Comparison of ENCODE assay signal across 9 cellular contexts in genomic region chr6:130037207-130037811, GRCh38. TPM values are rescaled to one million over a fixed set of nuclear protein-coding genes. Genes with fewer than 3 reads are reported as not detected.
A peak's percentile ranks its signal among the peaks of the same experiment; 100 is the strongest.
DNase-seq lines count a peak whose midpoint lies in the region; ATAC-seq and TF ChIP-seq lines count a peak whose summit lies in the region.
"Had no signal": no experiment of that assay in that cellular context is flagged by ENCODE, and none has a peak within 500 bp of the region (broad histone marks: within the 10 kb centered on the region; RNA-seq: fewer than 3 reads in every experiment).

No MANE protein-coding gene starts in this region.

- H3K27ac ChIP-seq in mesenchymal stem cell (ENCODE audit: low read length, poor library complexity, severe bottlenecking) = no peak overlapping the region
- H3K27ac ChIP-seq: skin epidermis had no signal

- DNase-seq in Caco-2 = no peak
- peak; percentile 13 for DNase-seq in astrocyte of the spinal cord (ENCODE audit: low read depth, low spot score)
- DNase-seq in mesenchymal stem cell = peak; percentile 28
- no peak for DNase-seq in NCI-H1694 treated with DMSO at 0.1 percent for 48 hours (lab: John Stamatoyannopoulos, UW)
- no peak for DNase-seq in amniotic stem cell (lab: John Stamatoyannopoulos, UW)

- in situ Hi-C loops in astrocyte of the spinal cord (cut with HindIII; ENCODE audit: low sequenced_read_pairs) = no loop called here

- H3K4ac ChIP-seq in mesenchymal stem cell (ENCODE audit: low read depth in 1 of 2, low read length in 2 of 2) = no peak overlapping the region

- peaks cover 24% of the 10 kb centered on the region for H3K4me1 Mint-ChIP-seq in Caco-2 (ENCODE audit: low read depth, unreplicated experiment)

- no peaks in the 10 kb centered on the region for H3K9me3 Mint-ChIP-seq in Caco-2 (ENCODE audit: unreplicated experiment)

- CTCF ChIA-PET in Caco-2 (lab: Charles Lee) = no interaction called here

- H3K36me3 ChIP-seq in Caco-2 (ENCODE audit: control insufficient read depth, insufficient read depth, low read length) = no peaks in the 10 kb centered on the region
- peaks cover 0 to 3% of the 10 kb centered on the region in 2 experiments for H3K36me3 ChIP-seq in mesenchymal stem cell (ENCODE audit: control insufficient read depth in 1 of 2, insufficient read depth in 2 of 2, low read depth in 1 of 2, low read length in 2 of 2)

- peaks cover 16% of the 10 kb centered on the region for H3K4me1 ChIP-seq in Caco-2
- H3K4me1 ChIP-seq in mesenchymal stem cell (ENCODE audit: control insufficient read depth, insufficient read depth, low read depth, low read length) = peaks cover 1% of the 10 kb centered on the region

- intact Hi-C loops in Caco-2 (cut with micrococcal nuclease; ENCODE audit: unreplicated experiment) = loop anchor here (5.0 kb wide), 1 partner anchor 660 kb away; no protein-coding TSS in a partner anchor

- WGBS in mesenchymal stem cell = 100% methylated on average over 1 of the region's 3 CpGs

- peak; percentile 34 to 35 for TF ChIP-seq CTCF in Caco-2 (IDR thresholded peaks at IDR 0.05; ENCODE audit: insufficient read depth in 1 of 2, low read depth in 1 of 2, low read length in 1 of 2, severe bottlenecking in 1 of 2, unreplicated experiment in 1 of 2)
- TF ChIP-seq CTCF in astrocyte of the spinal cord (IDR thresholded peaks at IDR 0.05; ENCODE audit: low read depth, low read length) = peak; percentile 45

- H3K4me3 ChIP-seq in Caco-2 (ENCODE audit: low read depth, low read length) = no peak overlapping the region
- H3K4me3 ChIP-seq in astrocyte of the spinal cord (ENCODE audit: low read depth, low read length) = no peak overlapping the region
- no peak overlapping the region for H3K4me3 ChIP-seq in mesenchymal stem cell (ENCODE audit: insufficient read depth in 1 of 2, low read depth in 1 of 2, low read length in 2 of 2)
- H3K4me3 ChIP-seq: skin epidermis had no signal

- no peaks in the 10 kb centered on the region; the same call in 1 of the 2 replicates for H3K9me3 ChIP-seq in Caco-2
- no peaks in the 10 kb centered on the region for H3K9me3 ChIP-seq in mesenchymal stem cell (ENCODE audit: control insufficient read depth, low read length)

- no peak overlapping the region for H3K4me3 Mint-ChIP-seq in Caco-2 (ENCODE audit: unreplicated experiment)

- no peak overlapping the region for H2BK12ac ChIP-seq in mesenchymal stem cell (ENCODE audit: low read length in 2 of 2)

- no peak overlapping the region for H3K14ac ChIP-seq in mesenchymal stem cell (ENCODE audit: low read length in 2 of 2)

- no peak overlapping the region for H3K27ac Mint-ChIP-seq in Caco-2 (ENCODE audit: unreplicated experiment)

- no peak overlapping the region for H2BK15ac ChIP-seq in mesenchymal stem cell (ENCODE audit: low read depth, poor library complexity, severe bottlenecking)

- no peak overlapping the region for H4K8ac ChIP-seq in mesenchymal stem cell (ENCODE audit: low read length)

- H2AFZ ChIP-seq in mesenchymal stem cell (ENCODE audit: low read depth, low read length) = no peak overlapping the region

- no peak overlapping the region for H2BK120ac ChIP-seq in mesenchymal stem cell (ENCODE audit: low read depth, low read length)

- no TSS peak for BruUV-seq in Caco-2 (replicated peaks; lab: Mats Ljungman, UMichigan)

- no peak overlapping the region for H3K18ac ChIP-seq in mesenchymal stem cell (ENCODE audit: low read depth in 1 of 2, low read length in 2 of 2)

- H3K79me1 ChIP-seq in mesenchymal stem cell (replicated peaks; ENCODE audit: low read length, poor library complexity, severe bottlenecking) = peaks cover 18% of the 10 kb centered on the region

- H4K91ac ChIP-seq in mesenchymal stem cell (ENCODE audit: low read length) = no peak overlapping the region

- POLR2A ChIA-PET in Caco-2 (lab: Charles Lee) = no interaction called here

- peaks cover 5% of the 10 kb centered on the region for H3K36me3 Mint-ChIP-seq in Caco-2 (ENCODE audit: insufficient read depth, unreplicated experiment)

- H3K27me3 ChIP-seq in Caco-2 (replicated peaks; ENCODE audit: control insufficient read depth, insufficient read depth, low read length) (no peaks in the 10 kb centered on the region), mesenchymal stem cell (ENCODE audit: control insufficient read depth in 1 of 2, insufficient read depth in 1 of 2, low read length in 2 of 2) (no peaks in the 10 kb centered on the region)

- no peaks in the 10 kb centered on the region for H3K27me3 Mint-ChIP-seq in Caco-2 (ENCODE audit: insufficient read depth, unreplicated experiment)

- H2BK5ac ChIP-seq in mesenchymal stem cell (ENCODE audit: low read depth, low read length, poor library complexity, severe bottlenecking) = no peak overlapping the region

- ATAC-seq in HG03354 (IDR thresholded peaks at IDR 0.05; ENCODE audit: poor library complexity, severe bottlenecking, unreplicated experiment) (peak; percentile 57), GM21737 (IDR thresholded peaks at IDR 0.05; ENCODE audit: unreplicated experiment) (no peak), HG03025 (IDR thresholded peaks at IDR 0.05; ENCODE audit: low FRiP score, unreplicated experiment) (no peak)

- no peak overlapping the region for H2AK5ac ChIP-seq in mesenchymal stem cell (ENCODE audit: low read length, severe bottlenecking)

- no peak overlapping the region for H3K9ac ChIP-seq in mesenchymal stem cell (ENCODE audit: low read length)

- H3K23ac ChIP-seq in mesenchymal stem cell (ENCODE audit: low read length in 2 of 2) = no peak overlapping the region

- H3K4me2 ChIP-seq in mesenchymal stem cell (ENCODE audit: low read length, poor library complexity, severe bottlenecking) = no peak overlapping the region

RNA-seq across cellular contexts. Expression of gene L3MBTL3, which starts 18.9 kb away (rescaled TPM):
- total RNA-seq in Caco-2 (2022) = 14.3 and 16.3 TPM in 2 replicates
- polyA plus RNA-seq in mesenchymal stem cell (2013, experiment 1 of 2) = 11.6 TPM
- polyA plus RNA-seq in mesenchymal stem cell (2013, experiment 2 of 2) = 11.2 TPM

Comparison
In these comparisons a context has a peak if more than half of its experiments do, and no peak if none do; other contexts are left out.
1. DNase-seq: peak in astrocyte of the spinal cord (single experiment) and mesenchymal stem cell (single experiment); none in Caco-2 (0 of 2), NCI-H1694 treated with DMSO at 0.1 percent for 48 hours (single experiment) and amniotic stem cell (single experiment).